In the genomic region with DNA sequence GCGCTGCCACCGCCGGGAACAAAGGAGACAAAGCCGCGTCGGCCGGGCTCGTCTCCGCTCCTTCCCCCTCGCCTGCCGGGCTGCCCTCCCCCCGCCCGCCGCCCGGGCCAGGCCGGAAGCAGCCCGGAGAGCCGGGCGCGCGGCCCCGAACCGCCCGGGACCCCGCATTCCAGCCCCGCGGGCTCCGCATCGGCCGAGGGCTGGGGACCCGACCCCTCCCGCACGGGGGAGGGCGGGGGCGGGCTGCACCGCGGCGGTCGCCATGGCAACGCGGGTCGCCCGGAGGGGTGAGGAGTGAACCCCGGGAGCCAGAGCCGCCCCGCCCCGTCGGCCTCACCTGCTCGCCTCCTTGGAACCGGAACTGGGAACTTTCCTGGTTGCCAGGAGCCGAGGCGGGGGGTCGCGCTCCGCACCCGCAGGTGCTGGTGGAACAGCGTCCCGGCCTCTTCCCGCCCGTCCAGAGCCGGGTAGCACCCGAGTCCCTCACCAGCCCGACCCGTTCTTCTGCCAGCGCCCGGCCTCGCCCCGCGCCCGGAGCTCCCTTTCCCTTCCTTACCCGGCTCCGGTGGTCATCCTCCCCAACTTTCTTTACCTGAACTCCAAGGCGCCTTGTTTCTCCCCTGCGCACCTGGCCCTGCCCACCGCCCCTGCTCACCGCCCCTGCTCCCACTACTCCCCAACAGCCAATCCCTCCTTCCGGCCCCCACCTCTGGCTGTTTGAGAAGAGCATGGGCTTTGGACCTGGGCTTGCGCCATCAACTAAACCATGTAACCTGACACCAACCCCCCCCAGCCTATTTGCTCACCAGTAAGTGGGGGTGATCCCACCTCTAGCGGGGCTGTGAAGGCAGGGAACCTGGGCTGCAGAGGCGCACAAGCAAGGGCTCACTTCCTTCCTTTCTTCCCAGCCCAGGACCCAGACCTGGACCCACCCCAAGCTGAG, we compare ENCODE assay signal across 8 cellular contexts. TPM values are rescaled to one million over a fixed set of nuclear protein-coding genes. Genes with fewer than 3 reads are reported as not detected.
DNase-seq lines count a peak whose midpoint lies in the region; ATAC-seq and TF ChIP-seq lines count a peak whose summit lies in the region.

A gene with protein sequence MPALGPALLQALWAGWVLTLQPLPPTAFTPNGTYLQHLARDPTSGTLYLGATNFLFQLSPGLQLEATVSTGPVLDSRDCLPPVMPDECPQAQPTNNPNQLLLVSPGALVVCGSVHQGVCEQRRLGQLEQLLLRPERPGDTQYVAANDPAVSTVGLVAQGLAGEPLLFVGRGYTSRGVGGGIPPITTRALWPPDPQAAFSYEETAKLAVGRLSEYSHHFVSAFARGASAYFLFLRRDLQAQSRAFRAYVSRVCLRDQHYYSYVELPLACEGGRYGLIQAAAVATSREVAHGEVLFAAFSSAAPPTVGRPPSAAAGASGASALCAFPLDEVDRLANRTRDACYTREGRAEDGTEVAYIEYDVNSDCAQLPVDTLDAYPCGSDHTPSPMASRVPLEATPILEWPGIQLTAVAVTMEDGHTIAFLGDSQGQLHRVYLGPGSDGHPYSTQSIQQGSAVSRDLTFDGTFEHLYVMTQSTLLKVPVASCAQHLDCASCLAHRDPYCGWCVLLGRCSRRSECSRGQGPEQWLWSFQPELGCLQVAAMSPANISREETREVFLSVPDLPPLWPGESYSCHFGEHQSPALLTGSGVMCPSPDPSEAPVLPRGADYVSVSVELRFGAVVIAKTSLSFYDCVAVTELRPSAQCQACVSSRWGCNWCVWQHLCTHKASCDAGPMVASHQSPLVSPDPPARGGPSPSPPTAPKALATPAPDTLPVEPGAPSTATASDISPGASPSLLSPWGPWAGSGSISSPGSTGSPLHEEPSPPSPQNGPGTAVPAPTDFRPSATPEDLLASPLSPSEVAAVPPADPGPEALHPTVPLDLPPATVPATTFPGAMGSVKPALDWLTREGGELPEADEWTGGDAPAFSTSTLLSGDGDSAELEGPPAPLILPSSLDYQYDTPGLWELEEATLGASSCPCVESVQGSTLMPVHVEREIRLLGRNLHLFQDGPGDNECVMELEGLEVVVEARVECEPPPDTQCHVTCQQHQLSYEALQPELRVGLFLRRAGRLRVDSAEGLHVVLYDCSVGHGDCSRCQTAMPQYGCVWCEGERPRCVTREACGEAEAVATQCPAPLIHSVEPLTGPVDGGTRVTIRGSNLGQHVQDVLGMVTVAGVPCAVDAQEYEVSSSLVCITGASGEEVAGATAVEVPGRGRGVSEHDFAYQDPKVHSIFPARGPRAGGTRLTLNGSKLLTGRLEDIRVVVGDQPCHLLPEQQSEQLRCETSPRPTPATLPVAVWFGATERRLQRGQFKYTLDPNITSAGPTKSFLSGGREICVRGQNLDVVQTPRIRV (N-terminal part only) (minus strand): TSS at position 671 of the 943 bp plus-strand sequence. CDS start 5,475 bp downstream, outside the sequence.

- CTCF ChIA-PET in CD8-positive, alpha-beta T cell (lab: Charles Lee) = interaction anchor here (0.9 to 14.1 kb wide), 2 partner anchors 24 to 77 kb away, joined by 3 to 357 read pairs; no protein-coding TSS in a partner anchor

- H3K27ac ChIP-seq in CD8-positive, alpha-beta T cell (ENCODE audit: low read depth, low read length) = no peak within 1 kb of the TSS

- H3K9me3 Mint-ChIP-seq in CD8-positive, alpha-beta T cell = no peaks in the 10 kb centered on the region

- H3K4me1 ChIP-seq in CD8-positive, alpha-beta T cell (ENCODE audit: insufficient read depth, low read length) = peaks cover 9% of the 10 kb centered on the region
- peaks cover 47% of the 10 kb centered on the region for H3K4me1 ChIP-seq in mucosa of descending colon (ENCODE audit: low read depth)

- no peak for TF ChIP-seq CTCF in CD8-positive, alpha-beta T cell (IDR thresholded peaks at IDR 0.05)
- no peak for TF ChIP-seq CTCF in mucosa of descending colon (IDR thresholded peaks at IDR 0.05)

- DNase-seq in CD8-positive, alpha-beta T cell = peak; percentile 22 to 71 (median 58)
- DNase-seq in NCI-H82 treated with DMSO at 0.1 percent for 48 hours (lab: John Stamatoyannopoulos, UW; ENCODE audit: unreplicated experiment) (peak; percentile 41), mucosa of descending colon (peak; percentile 87 to 89 (median 88))
- DNase-seq in activated T-cell treated with anti-CD3 and anti-CD28 coated beads, Interleukin-2, amount 50 U/mL, for 48 hours = peak; percentile 65 to 72
- DNase-seq in stimulated activated CD8-positive, alpha-beta memory T cell treated with anti-CD3 and anti-CD28 coated beads, Interleukin-7, amount 100 ng/mL, for 24 hours (ENCODE audit: low read depth) = peak; percentile 20

- H3K27me3 ChIP-seq in CD8-positive, alpha-beta T cell (ENCODE audit: insufficient read depth, low read length) = no peaks in the 10 kb centered on the region

- intact Hi-C loops in CD8-positive, alpha-beta T cell (cut with DNase I, micrococcal nuclease) = no loop called here
- intact Hi-C loops in mucosa of descending colon (cut with DNase I, micrococcal nuclease) = no loop called here

- ATAC-seq in CD8-positive, alpha-beta T cell = peak; percentile 70
- ATAC-seq in HG02610 (IDR thresholded peaks at IDR 0.05; ENCODE audit: unreplicated experiment) (peak; percentile 43), esophagus mucosa (peak; percentile 49), mucosa of descending colon (peak; percentile 59), GM18517 (IDR thresholded peaks at IDR 0.05; ENCODE audit: unreplicated experiment) (no peak)

- no peaks in the 10 kb centered on the region for H3K9me3 ChIP-seq in CD8-positive, alpha-beta T cell (ENCODE audit: low read length)
- no peaks in the 10 kb centered on the region for H3K9me3 ChIP-seq in mucosa of descending colon

- H3K4me3 Mint-ChIP-seq in CD8-positive, alpha-beta T cell = peak within 1 kb of the TSS; percentile 82

- POLR2A ChIA-PET in CD8-positive, alpha-beta T cell (lab: Charles Lee) = interaction anchor here (1.3 kb wide), 1 partner anchor 10 kb away, joined by 3 read pairs; a partner anchor contains a TSS

- peaks cover 9% of the 10 kb centered on the region for H3K36me3 ChIP-seq in CD8-positive, alpha-beta T cell (ENCODE audit: insufficient read depth, low read length)
- no peaks in the 10 kb centered on the region for H3K36me3 ChIP-seq in mucosa of descending colon (ENCODE audit: low read depth)

- H3K27me3 Mint-ChIP-seq in CD8-positive, alpha-beta T cell (ENCODE audit: low read depth) = peaks cover 5% of the 10 kb centered on the region

- H3K36me3 Mint-ChIP-seq in CD8-positive, alpha-beta T cell = peaks cover 26% of the 10 kb centered on the region

- H3K4me1 Mint-ChIP-seq in CD8-positive, alpha-beta T cell (ENCODE audit: low read depth) = peaks cover 17% of the 10 kb centered on the region

- H3K27ac Mint-ChIP-seq in CD8-positive, alpha-beta T cell = peak within 1 kb of the TSS; percentile 60

- H3K4me3 ChIP-seq in CD8-positive, alpha-beta T cell (ENCODE audit: low read depth, low read length) = peak within 1 kb of the TSS; percentile 55
- peak within 1 kb of the TSS; percentile 68 for H3K4me3 ChIP-seq in mucosa of descending colon

RNA-seq across cellular contexts. Expression of the gene that starts here (rescaled TPM):
- 1 to 10 TPM; 1.4 to 2.7 TPM for total RNA-seq in CD8-positive, alpha-beta T cell
- total RNA-seq in esophagus mucosa (62.0 TPM), mucosa of descending colon (100 to 1,000 TPM in 2 of 3 donors, 10 to 100 TPM in 1; 98.1 to 136 (median 127) TPM)

Comparison
In these comparisons a context has a peak if more than half of its experiments do, and no peak if none do; other contexts are left out.
1. RNA of the gene that starts here (total RNA-seq): 98.1 to 136 TPM in mucosa of descending colon and 62.0 TPM in esophagus mucosa (single experiment); 1.4 to 2.7 TPM in CD8-positive, alpha-beta T cell; every median in the first group is over 10 times any median in the second.
2. DNase-seq: peak in every context shown above with its lines; median percentile 88 in mucosa of descending colon; 68 in activated T-cell treated with anti-CD3 and anti-CD28 coated beads, Interleukin-2, amount 50 U/mL, for 48 hours; 58 in CD8-positive, alpha-beta T cell; 41 in NCI-H82 treated with DMSO at 0.1 percent for 48 hours; 20 in stimulated activated CD8-positive, alpha-beta memory T cell treated with anti-CD3 and anti-CD28 coated beads, Interleukin-7, amount 100 ng/mL, for 24 hours.